ENCODE assay signal across 1 cellular context in the genomic region with DNA sequence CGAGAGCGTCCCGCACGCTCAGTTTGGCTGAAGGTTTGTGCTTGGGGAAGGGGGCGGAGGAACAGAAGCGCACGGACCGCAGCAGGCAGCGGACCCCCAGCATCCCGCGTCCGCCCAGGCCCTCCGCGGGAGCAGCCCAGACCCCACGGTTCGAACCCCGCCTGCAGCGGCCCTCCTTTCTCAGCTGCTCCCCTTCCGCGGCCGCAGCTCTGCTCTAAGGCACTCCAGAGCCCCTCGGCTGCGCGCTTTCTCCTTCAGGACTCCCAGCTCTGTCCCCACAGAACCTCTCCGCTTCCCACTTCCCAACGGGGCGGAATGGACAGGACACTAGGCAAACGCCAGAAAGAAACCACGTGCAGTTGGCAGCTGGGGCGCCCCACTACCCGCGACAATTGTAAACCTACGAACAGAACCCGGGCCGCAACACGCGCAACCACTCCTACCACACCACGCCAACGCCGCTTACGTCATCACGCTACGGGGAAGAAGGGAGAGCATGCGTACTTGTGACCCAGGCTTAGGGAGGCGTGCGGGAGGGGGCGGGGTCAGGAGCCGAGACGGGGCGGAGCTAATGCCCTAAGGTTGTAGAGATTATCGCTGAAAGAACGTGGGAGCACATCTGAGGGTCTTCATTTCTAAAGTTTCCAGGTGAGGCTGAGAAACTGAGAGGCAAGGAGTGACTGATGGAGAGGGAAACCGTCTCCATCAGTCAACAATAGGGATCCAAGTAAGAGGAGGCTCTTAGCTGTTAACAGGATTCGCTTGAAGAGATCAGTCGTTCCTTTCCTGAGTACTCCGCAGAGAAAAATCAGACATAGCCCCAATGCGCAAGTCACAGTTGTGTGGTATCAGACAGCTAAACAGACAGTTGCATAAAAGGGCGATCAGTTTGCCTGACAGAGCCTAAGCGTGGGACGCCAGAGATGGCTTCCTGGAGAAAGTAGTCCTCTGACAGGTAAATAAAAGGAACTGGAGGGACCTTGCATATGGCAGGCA.
TF ChIP-seq lines count a peak whose summit lies in the region.

A gene with protein sequence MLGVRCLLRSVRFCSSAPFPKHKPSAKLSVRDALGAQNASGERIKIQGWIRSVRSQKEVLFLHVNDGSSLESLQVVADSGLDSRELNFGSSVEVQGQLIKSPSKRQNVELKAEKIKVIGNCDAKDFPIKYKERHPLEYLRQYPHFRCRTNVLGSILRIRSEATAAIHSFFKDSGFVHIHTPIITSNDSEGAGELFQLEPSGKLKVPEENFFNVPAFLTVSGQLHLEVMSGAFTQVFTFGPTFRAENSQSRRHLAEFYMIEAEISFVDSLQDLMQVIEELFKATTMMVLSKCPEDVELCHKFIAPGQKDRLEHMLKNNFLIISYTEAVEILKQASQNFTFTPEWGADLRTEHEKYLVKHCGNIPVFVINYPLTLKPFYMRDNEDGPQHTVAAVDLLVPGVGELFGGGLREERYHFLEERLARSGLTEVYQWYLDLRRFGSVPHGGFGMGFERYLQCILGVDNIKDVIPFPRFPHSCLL (minus strand): TSS at position 479 of the 996 bp plus-strand sequence. CDS start 376 bp downstream, at position 103.

TF ChIP-seq in HCT116, 20 proteins besides CTCF, POLR2A, EP300 and RAD21 (continued from another document):
- TF ChIP-seq FOSL1 (IDR thresholded peaks at IDR 0.05; ENCODE audit: low read depth) (no peak), SP1 (IDR thresholded peaks at IDR 0.05; ENCODE audit: low read depth) (peak; percentile 20; the same call in 1 of the 2 replicates), EZH2 (IDR thresholded peaks at IDR 0.05) (no peak), CEBPB (IDR thresholded peaks at IDR 0.05; ENCODE audit: low read depth) (no peak), ELF1 (IDR thresholded peaks at IDR 0.05; ENCODE audit: borderline replicate concordance, low read depth) (no peak), JUND (IDR thresholded peaks at IDR 0.05) (no peak), EGR1 (IDR thresholded peaks at IDR 0.05; ENCODE audit: low read depth) (peak; percentile 64), SIN3A (IDR thresholded peaks at IDR 0.05; ENCODE audit: low read depth) (peak; percentile 95), ZFX (IDR thresholded peaks at IDR 0.05) (peak; percentile 71), EZH2phosphoT487 (IDR thresholded peaks at IDR 0.05; ENCODE audit: borderline replicate concordance) (no peak), SRF (IDR thresholded peaks at IDR 0.05; ENCODE audit: low read depth) (no peak), YY1 (IDR thresholded peaks at IDR 0.05; ENCODE audit: extremely low read depth, insufficient replicate concordance, low read depth, low read length) (peak; percentile 5)
- TF ChIP-seq, protein P1, sequence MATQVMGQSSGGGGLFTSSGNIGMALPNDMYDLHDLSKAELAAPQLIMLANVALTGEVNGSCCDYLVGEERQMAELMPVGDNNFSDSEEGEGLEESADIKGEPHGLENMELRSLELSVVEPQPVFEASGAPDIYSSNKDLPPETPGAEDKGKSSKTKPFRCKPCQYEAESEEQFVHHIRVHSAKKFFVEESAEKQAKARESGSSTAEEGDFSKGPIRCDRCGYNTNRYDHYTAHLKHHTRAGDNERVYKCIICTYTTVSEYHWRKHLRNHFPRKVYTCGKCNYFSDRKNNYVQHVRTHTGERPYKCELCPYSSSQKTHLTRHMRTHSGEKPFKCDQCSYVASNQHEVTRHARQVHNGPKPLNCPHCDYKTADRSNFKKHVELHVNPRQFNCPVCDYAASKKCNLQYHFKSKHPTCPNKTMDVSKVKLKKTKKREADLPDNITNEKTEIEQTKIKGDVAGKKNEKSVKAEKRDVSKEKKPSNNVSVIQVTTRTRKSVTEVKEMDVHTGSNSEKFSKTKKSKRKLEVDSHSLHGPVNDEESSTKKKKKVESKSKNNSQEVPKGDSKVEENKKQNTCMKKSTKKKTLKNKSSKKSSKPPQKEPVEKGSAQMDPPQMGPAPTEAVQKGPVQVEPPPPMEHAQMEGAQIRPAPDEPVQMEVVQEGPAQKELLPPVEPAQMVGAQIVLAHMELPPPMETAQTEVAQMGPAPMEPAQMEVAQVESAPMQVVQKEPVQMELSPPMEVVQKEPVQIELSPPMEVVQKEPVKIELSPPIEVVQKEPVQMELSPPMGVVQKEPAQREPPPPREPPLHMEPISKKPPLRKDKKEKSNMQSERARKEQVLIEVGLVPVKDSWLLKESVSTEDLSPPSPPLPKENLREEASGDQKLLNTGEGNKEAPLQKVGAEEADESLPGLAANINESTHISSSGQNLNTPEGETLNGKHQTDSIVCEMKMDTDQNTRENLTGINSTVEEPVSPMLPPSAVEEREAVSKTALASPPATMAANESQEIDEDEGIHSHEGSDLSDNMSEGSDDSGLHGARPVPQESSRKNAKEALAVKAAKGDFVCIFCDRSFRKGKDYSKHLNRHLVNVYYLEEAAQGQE (IDR thresholded peaks at IDR 0.05; ENCODE audit: low read depth), result no peak
- TF ChIP-seq, protein P2, sequence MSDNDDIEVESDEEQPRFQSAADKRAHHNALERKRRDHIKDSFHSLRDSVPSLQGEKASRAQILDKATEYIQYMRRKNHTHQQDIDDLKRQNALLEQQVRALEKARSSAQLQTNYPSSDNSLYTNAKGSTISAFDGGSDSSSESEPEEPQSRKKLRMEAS (IDR thresholded peaks at IDR 0.05), result peak; percentile 99
